ENCODE assay signal across 8 cellular contexts in the genomic region with DNA sequence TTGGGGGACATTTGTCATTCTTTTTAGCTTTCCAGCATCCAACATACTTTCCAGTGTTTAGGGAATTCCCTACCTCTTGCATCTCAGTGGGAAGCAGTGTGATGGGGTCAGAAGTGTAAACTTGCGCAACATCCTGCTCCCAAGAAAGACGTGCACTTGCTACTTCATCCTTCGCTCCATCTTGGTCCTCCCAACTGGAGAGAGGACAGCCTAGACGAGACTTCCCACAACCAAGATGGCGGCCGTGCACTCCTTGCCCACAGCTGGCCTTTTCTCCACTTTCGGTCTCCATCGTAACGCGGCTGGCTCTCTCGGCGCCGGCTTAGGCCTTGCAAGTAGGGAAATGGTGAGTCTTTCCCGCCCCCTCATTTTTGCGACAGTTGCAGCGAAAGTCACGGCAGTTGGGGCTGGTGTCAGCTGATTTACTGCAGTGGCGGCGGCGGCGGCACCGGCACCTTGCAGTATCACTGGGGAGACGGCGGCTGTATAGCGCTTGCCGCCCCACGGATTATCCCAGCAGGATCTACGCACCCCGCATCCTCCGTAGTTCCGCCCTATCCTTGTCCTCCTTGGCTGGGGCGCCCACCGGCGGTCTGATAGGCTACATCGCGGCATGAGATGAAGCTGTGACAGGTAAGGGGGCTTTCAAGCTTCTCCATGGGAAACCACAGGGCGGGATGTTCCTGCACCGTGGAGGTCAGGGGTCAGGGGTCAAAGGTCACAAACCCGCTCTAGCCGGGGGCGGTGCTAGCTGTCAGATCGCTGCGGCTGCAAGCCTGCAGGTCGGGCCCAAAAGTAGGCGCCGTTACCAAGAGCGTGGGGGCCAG. TPM values are rescaled to one million over a fixed set of nuclear protein-coding genes. Genes with fewer than 3 reads are reported as not detected.
DNase-seq lines count a peak whose midpoint lies in the region; ATAC-seq and TF ChIP-seq lines count a peak whose summit lies in the region.

Gene WDR7 (plus strand): TSS at position 416 of the 827 bp plus-strand sequence. CDS start 21,157 bp downstream, outside the sequence.

- H3K36me3 ChIP-seq in mucosa of rectum (ENCODE audit: control insufficient read depth in 2 of 2, insufficient read depth in 2 of 2, low read length in 2 of 2): no peaks in the 10 kb centered on the region

- in situ Hi-C loops in KBM-7 (cut with MboI; ENCODE audit: low pct_unique_long_range_greater_than_20kb, low sequenced_read_pairs): no loop called here

- peak; percentile 91 for DNase-seq in DMS153 treated with DMSO at 0.1 percent for 48 hours (lab: John Stamatoyannopoulos, UW; ENCODE audit: unreplicated experiment)
- DNase-seq in KBM-7: peak; percentile 98
- peak; percentile 93 for DNase-seq in activated T-cell treated with anti-CD3 and anti-CD28 coated beads, Interleukin-2, amount 50 U/mL, for 24 hours
- DNase-seq in erythroblast (lab: John Stamatoyannopoulos, UW): peak; percentile 99 to 100
- DNase-seq in stimulated activated CD8-positive, alpha-beta memory T cell treated with anti-CD3 and anti-CD28 coated beads, Interleukin-4, amount 100 ng/mL, for 48 hours: peak; percentile 95

- H3K36me3 Mint-ChIP-seq in activated T-cell treated with anti-CD3 and anti-CD28 coated beads, Interleukin-2, amount 50 U/mL, for 24 hours (ENCODE audit: low read depth): peaks cover 12% of the 10 kb centered on the region

- H3K27me3 ChIP-seq in mucosa of rectum (ENCODE audit: control insufficient read depth in 2 of 2, insufficient read depth in 2 of 2, low read length in 2 of 2): no peaks in the 10 kb centered on the region

- peak; percentile 73 for TF ChIP-seq POLR2A in erythroblast (IDR thresholded peaks at IDR 0.05; ENCODE audit: low read length)

- peak within 1 kb of the TSS; percentile 98 for H3K27ac Mint-ChIP-seq in activated T-cell treated with anti-CD3 and anti-CD28 coated beads, Interleukin-2, amount 50 U/mL, for 24 hours

- H3K4me3 Mint-ChIP-seq in activated T-cell treated with anti-CD3 and anti-CD28 coated beads, Interleukin-2, amount 50 U/mL, for 24 hours: peak within 1 kb of the TSS; percentile 93

- no peaks in the 10 kb centered on the region for H3K9me3 ChIP-seq in mucosa of rectum (ENCODE audit: control insufficient read depth in 2 of 2, low read length in 2 of 2)

- peak within 1 kb of the TSS; percentile 84 to 86 for H3K9ac ChIP-seq in mucosa of rectum (ENCODE audit: low read depth in 1 of 2, low read length in 2 of 2)

- peak within 1 kb of the TSS; percentile 98 to 99 for H3K4me3 ChIP-seq in mucosa of rectum (ENCODE audit: low read length in 2 of 2)

- H3K27ac ChIP-seq in mucosa of rectum (ENCODE audit: low read depth in 2 of 2, low read length in 2 of 2): peak within 1 kb of the TSS; percentile 82 to 87

- H3K27me3 Mint-ChIP-seq in activated T-cell treated with anti-CD3 and anti-CD28 coated beads, Interleukin-2, amount 50 U/mL, for 24 hours: no peaks in the 10 kb centered on the region

- ATAC-seq in GM21717 (IDR thresholded peaks at IDR 0.05; ENCODE audit: unreplicated experiment): peak; percentile 96

- peaks cover 8 to 14% of the 10 kb centered on the region in 2 donors for H3K4me1 ChIP-seq in mucosa of rectum (ENCODE audit: control insufficient read depth in 2 of 2, insufficient read depth in 2 of 2, low read length in 2 of 2)

- H3K9me3 Mint-ChIP-seq in activated T-cell treated with anti-CD3 and anti-CD28 coated beads, Interleukin-2, amount 50 U/mL, for 24 hours: no peaks in the 10 kb centered on the region

- H3K4me1 Mint-ChIP-seq in activated T-cell treated with anti-CD3 and anti-CD28 coated beads, Interleukin-2, amount 50 U/mL, for 24 hours (ENCODE audit: low read depth): peaks cover 65% of the 10 kb centered on the region

TF ChIP-seq in PFSK-1, 5 proteins besides CTCF, POLR2A, EP300 and RAD21:
- 0 out of 2 replicates have a peak, but pooled peaks have one; percentile 16 for TF ChIP-seq SIN3A (IDR thresholded peaks at IDR 0.05; ENCODE audit: borderline replicate concordance, insufficient read depth, low read length)
- no peak for TF ChIP-seq FOXP2 (optimal IDR thresholded peaks at IDR 0.05; ENCODE audit: borderline replicate concordance, extremely low read depth, extremely low read length, insufficient read depth)
- 0 out of 2 replicates have a peak, but pooled peaks have one; percentile 43 for TF ChIP-seq POLR2AphosphoS5 (IDR thresholded peaks at IDR 0.05; ENCODE audit: low read depth, low read length)
TF ChIP-seq in PFSK-1: peak in this region for 2.

RNA-seq across cellular contexts. Expression of gene WDR7, which starts in this region (rescaled TPM):
- polyA plus RNA-seq in PFSK-1 (2012; ENCODE audit: insufficient read length, low read depth): 8.4 TPM

Comparison
In these comparisons a context has a peak if more than half of its experiments do, and no peak if none do; other contexts are left out.
1. Peak in every context shown above with its lines: DNase-seq, ATAC-seq, H3K4me3 ChIP-seq and H3K27ac ChIP-seq.